19 cellular contexts compared by ENCODE assay signal in the genomic region with DNA sequence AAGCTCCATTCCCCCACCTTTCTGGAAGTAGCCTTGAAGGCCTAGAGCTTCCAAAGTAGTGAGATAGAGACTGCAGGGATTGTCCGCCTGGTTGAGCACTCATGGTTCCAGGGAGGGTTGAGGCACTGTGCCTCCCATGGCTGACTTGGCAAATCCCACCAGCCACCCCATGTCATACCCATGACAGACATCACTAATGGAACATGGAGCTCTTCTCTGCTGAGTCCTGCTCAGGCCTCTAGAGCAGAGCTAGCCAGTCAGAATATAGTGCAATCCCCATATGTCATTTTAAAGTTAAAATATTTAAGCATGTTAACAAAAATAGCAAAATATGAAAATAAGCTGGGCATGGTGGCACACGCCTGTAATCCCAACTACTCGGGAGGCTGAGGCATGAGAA. TPM values are rescaled to one million over a fixed set of nuclear protein-coding genes. Genes with fewer than 3 reads are reported as not detected.
DNase-seq lines count a peak whose midpoint lies in the region; ATAC-seq, FAIRE-seq and TF ChIP-seq lines count a peak whose summit lies in the region.
"Had no signal": no experiment of that assay in that cellular context is flagged by ENCODE, and none has a peak within 500 bp of the region (broad histone marks: within the 10 kb centered on the region; RNA-seq: fewer than 3 reads in every experiment).

No MANE protein-coding gene starts in this region.

- dilution Hi-C loops in keratinocyte (cut with MboI; ENCODE audit: extremely low pct_ligation_motif_present, low sequenced_read_pairs): no loop called here

- H3K9me1 ChIP-seq in keratinocyte (ENCODE audit: control insufficient read depth, extremely low read depth, insufficient read depth, low read length): peaks cover 2% of the 10 kb centered on the region

- H3K27ac ChIP-seq in heart left ventricle (no peak overlapping the region), keratinocyte (ENCODE audit: control insufficient read depth, insufficient read depth, low read length) (peak overlapping the region; percentile 70)

- H3K4me3 ChIP-seq in heart left ventricle: no peak overlapping the region
- no peak overlapping the region for H3K4me3 ChIP-seq in adipocyte (ENCODE audit: low read length)
- no peak overlapping the region for H3K4me3 ChIP-seq in keratinocyte (ENCODE audit: control insufficient read depth in 2 of 3, extremely low read depth in 1 of 3, insufficient read depth in 2 of 3, low read depth in 1 of 3, low read length in 3 of 3)

- H3K9me3 ChIP-seq in heart left ventricle (no peaks in the 10 kb centered on the region), adipocyte (ENCODE audit: control insufficient read depth, low read length) (no peaks in the 10 kb centered on the region), keratinocyte (ENCODE audit: control insufficient read depth, low read depth, low read length) (no peaks in the 10 kb centered on the region)

- no peak for FAIRE-seq in keratinocyte (lab: Jason Lieb, UNC)
- FAIRE-seq: A204.1, GM18507, RCC 7860 had no signal

- ATAC-seq in left cardiac atrium (no peak), heart left ventricle (no peak), GM19035 (IDR thresholded peaks at IDR 0.05; ENCODE audit: unreplicated experiment) (no peak), HG02970 (IDR thresholded peaks at IDR 0.05; ENCODE audit: low FRiP score, unreplicated experiment) (no peak)
- ATAC-seq: HCT116 had no signal

- TF ChIP-seq CTCF in heart left ventricle (IDR thresholded peaks at IDR 0.05) (no peak), keratinocyte (optimal IDR thresholded peaks at IDR 0.05 in 1 of 3, IDR thresholded peaks at IDR 0.05 in 1 of 3, conservative IDR thresholded peaks at IDR 0.05 in 1 of 3; ENCODE audit: extremely low read depth in 1 of 3, insufficient read depth in 2 of 3, low read length in 3 of 3) (no peak)

- intact Hi-C loops in left cardiac atrium (cut with DNase I) (no loop called here), heart left ventricle (cut with DNase I) (loop anchor here in 1 of 10 donors (2.0 kb wide), 1 partner anchor 21 kb away; no protein-coding TSS in a partner anchor)

- 94 to 97% (median 96%) methylated on average over 3 of the region's 3 CpGs for WGBS in heart left ventricle, 4 donors

- H3K27me3 ChIP-seq in heart left ventricle: no peaks in the 10 kb centered on the region
- H3K27me3 ChIP-seq in adipocyte (replicated peaks; ENCODE audit: control insufficient read depth, insufficient read depth, low read length): no peaks in the 10 kb centered on the region
- H3K27me3 ChIP-seq in keratinocyte (ENCODE audit: control insufficient read depth, extremely low read depth, insufficient read depth, low read length): no peaks in the 10 kb centered on the region

- no peak for TF ChIP-seq POLR2A in heart left ventricle (IDR thresholded peaks at IDR 0.05)

- H3K4me1 ChIP-seq in heart left ventricle (peaks cover 0 to 6% (median under 1%) of the 10 kb centered on the region in 12 donors), adipocyte (ENCODE audit: control insufficient read depth, insufficient read depth, low read length) (peaks cover 8% of the 10 kb centered on the region), keratinocyte (ENCODE audit: control insufficient read depth, extremely low read depth, insufficient read depth, low read length) (peaks cover 29% of the 10 kb centered on the region)

- peak overlapping the region; percentile 35 for H3K4me2 ChIP-seq in keratinocyte (ENCODE audit: control insufficient read depth, extremely low read depth, insufficient read depth, low read depth, low read length)

- H2AFZ ChIP-seq in keratinocyte (ENCODE audit: control insufficient read depth, low read length): peak overlapping the region; percentile 34

- H3K79me2 ChIP-seq in keratinocyte (ENCODE audit: control insufficient read depth, insufficient read depth, low read length): no peaks in the 10 kb centered on the region

- H3K9ac ChIP-seq in adipocyte (ENCODE audit: low read length): peak overlapping the region; percentile 34
- peak overlapping the region; percentile 34 for H3K9ac ChIP-seq in keratinocyte (ENCODE audit: control insufficient read depth, extremely low read depth, insufficient read depth, low read length)

- no peaks in the 10 kb centered on the region for H4K20me1 ChIP-seq in keratinocyte (ENCODE audit: control insufficient read depth, extremely low read depth, insufficient read depth, low read length)

- H3K36me3 ChIP-seq in heart left ventricle: peaks cover 0 to 100% (median 92%) of the 10 kb centered on the region in 9 donors
- peaks cover 78% of the 10 kb centered on the region for H3K36me3 ChIP-seq in adipocyte (ENCODE audit: control insufficient read depth, insufficient read depth, low read length, severe bottlenecking)
- peaks cover 4 to 16% of the 10 kb centered on the region in 2 experiments for H3K36me3 ChIP-seq in keratinocyte (ENCODE audit: control insufficient read depth in 2 of 2, extremely low read depth in 1 of 2, insufficient read depth in 2 of 2, low read length in 2 of 2)

- DNase-seq in left cardiac atrium (peak; percentile 11), heart left ventricle (no peak), adipocyte (ENCODE audit: low read depth) (no peak), keratinocyte (ENCODE audit: low read depth, low spot score) (no peak), SW 1271 (lab: John Stamatoyannopoulos, UW) (no peak), NCI-H2081 treated with DMSO at 0.1 percent for 48 hours (lab: John Stamatoyannopoulos, UW) (no peak)
- DNase-seq: AML-193, DMS53, Kasumi-1, NCI-H1417 treated with DMSO at 0.1 percent for 48 hours, NCI-H2029, NCI-H510A treated with DMSO at 0.1 percent for 48 hours, SIG-M5 had no signal

RNA-seq across cellular contexts. Expression of gene UNC13D, which starts 28.8 kb away (rescaled TPM):
- total RNA-seq in left cardiac atrium: 10 to 100 TPM; 22.1 to 34.0 TPM
- total RNA-seq in heart left ventricle: 10 to 100 TPM in 2 of 9 donors, 1 to 10 TPM in 7; 2.1 to 28.5 (median 6.0) TPM
- 1 to 10 TPM; 4.5 to 5.8 TPM for polyA plus RNA-seq in heart left ventricle
- polyA plus RNA-seq in keratinocyte: 0.25 to 0.79 TPM (median 0.36 TPM) in 3 replicates
- polyA plus RNA-seq in keratinocyte (2011; ENCODE audit: low read depth): 0.55 TPM
- 0.23 and 0.35 TPM in 2 replicates for polyA plus RNA-seq in keratinocyte (2011; cell fraction: cytosol; rRNA removed)
- polyA plus RNA-seq in keratinocyte (2011; cell fraction: nucleus; rRNA removed): 1.0 and 2.1 TPM in 2 replicates
- 0.80 and 1.8 TPM in 2 replicates for polyA plus RNA-seq in keratinocyte (2012; ENCODE audit: low replicate concordance)
- 0.56 to 3.9 TPM (median 2.7 TPM) in 3 replicates for polyA minus RNA-seq in keratinocyte
- polyA minus RNA-seq in keratinocyte (2011; cell fraction: cytosol; rRNA and poly(A)+ RNA removed): 1.5 TPM
- polyA minus RNA-seq in keratinocyte (2011; cell fraction: nucleus; rRNA and poly(A)+ RNA removed): 1.1 and 2.3 TPM in 2 replicates

RNA-seq across cellular contexts. Expression of gene UNK, which starts 30.8 kb away (rescaled TPM):
- total RNA-seq in left cardiac atrium (10 to 100 TPM; 15.8 to 17.8 TPM), heart left ventricle (10 to 100 TPM; 11.3 to 27.5 (median 16.3) TPM)
- polyA plus RNA-seq in heart left ventricle (10 to 100 TPM; 14.6 to 18.5 TPM), keratinocyte (10.4 to 13.0 TPM (median 10.9 TPM) in 3 replicates)
- 5.4 TPM for polyA plus RNA-seq in keratinocyte (2011; ENCODE audit: low read depth)
- polyA plus RNA-seq in keratinocyte (2011; cell fraction: cytosol; rRNA removed): 8.0 and 11.7 TPM in 2 replicates
- polyA plus RNA-seq in keratinocyte (2011; cell fraction: nucleus; rRNA removed): 13.5 and 17.6 TPM in 2 replicates
- 8.5 and 9.9 TPM in 2 replicates for polyA plus RNA-seq in keratinocyte (2012; ENCODE audit: low replicate concordance)
- polyA minus RNA-seq in keratinocyte: 7.9 to 13.9 TPM (median 8.5 TPM) in 3 replicates
- 7.9 TPM for polyA minus RNA-seq in keratinocyte (2011; cell fraction: cytosol; rRNA and poly(A)+ RNA removed)
- 8.9 and 16.8 TPM in 2 replicates for polyA minus RNA-seq in keratinocyte (2011; cell fraction: nucleus; rRNA and poly(A)+ RNA removed)

RNA-seq across cellular contexts. Expression of gene WBP2, which starts 39.7 kb away (rescaled TPM):
- total RNA-seq in left cardiac atrium (100 to 1,000 TPM; 106 to 122 TPM), heart left ventricle (100 to 1,000 TPM; 134 to 311 (median 158) TPM)
- polyA plus RNA-seq in heart left ventricle (100 to 1,000 TPM; 128 to 217 TPM), keratinocyte (17.0 to 41.4 TPM (median 23.3 TPM) in 3 replicates)
- polyA plus RNA-seq in keratinocyte (2011; ENCODE audit: low read depth): 96.6 TPM
- polyA plus RNA-seq in keratinocyte (2011; cell fraction: cytosol; rRNA removed): 21.2 and 27.5 TPM in 2 replicates
- polyA plus RNA-seq in keratinocyte (2011; cell fraction: nucleus; rRNA removed): 26.9 and 37.0 TPM in 2 replicates
- 66.2 and 117 TPM in 2 replicates for polyA plus RNA-seq in keratinocyte (2012; ENCODE audit: low replicate concordance)
- 16.5 to 43.8 TPM (median 26.9 TPM) in 3 replicates for polyA minus RNA-seq in keratinocyte
- 35.9 TPM for polyA minus RNA-seq in keratinocyte (2011; cell fraction: cytosol; rRNA and poly(A)+ RNA removed)
- 15.3 and 24.4 TPM in 2 replicates for polyA minus RNA-seq in keratinocyte (2011; cell fraction: nucleus; rRNA and poly(A)+ RNA removed)

RNA-seq across cellular contexts. Expression of gene GALK1, which starts 50.4 kb away (rescaled TPM):
- total RNA-seq in left cardiac atrium: 10 to 100 TPM; 22.0 to 22.9 TPM
- total RNA-seq in heart left ventricle: 10 to 100 TPM in 8 of 9 donors, 1 to 10 TPM in 1; 9.6 to 30.6 (median 16.5) TPM
- 10 to 100 TPM; 25.5 to 31.2 TPM for polyA plus RNA-seq in heart left ventricle
- polyA plus RNA-seq in keratinocyte: 1.1 to 5.2 TPM (median 1.3 TPM) in 3 replicates
- polyA plus RNA-seq in keratinocyte (2011; ENCODE audit: low read depth): 1.7 TPM
- polyA plus RNA-seq in keratinocyte (2011; cell fraction: cytosol; rRNA removed): 0.78 and 2.1 TPM in 2 replicates
- polyA plus RNA-seq in keratinocyte (2011; cell fraction: nucleus; rRNA removed): 1.9 and 2.7 TPM in 2 replicates
- polyA plus RNA-seq in keratinocyte (2012; ENCODE audit: low replicate concordance): 3.2 and 6.6 TPM in 2 replicates
- polyA minus RNA-seq in keratinocyte: 1.9 to 4.6 TPM (median 3.0 TPM) in 3 replicates
- polyA minus RNA-seq in keratinocyte (2011; cell fraction: cytosol; rRNA and poly(A)+ RNA removed): 16.7 TPM
- 3.6 and 4.4 TPM in 2 replicates for polyA minus RNA-seq in keratinocyte (2011; cell fraction: nucleus; rRNA and poly(A)+ RNA removed)
